In the genomic region with DNA sequence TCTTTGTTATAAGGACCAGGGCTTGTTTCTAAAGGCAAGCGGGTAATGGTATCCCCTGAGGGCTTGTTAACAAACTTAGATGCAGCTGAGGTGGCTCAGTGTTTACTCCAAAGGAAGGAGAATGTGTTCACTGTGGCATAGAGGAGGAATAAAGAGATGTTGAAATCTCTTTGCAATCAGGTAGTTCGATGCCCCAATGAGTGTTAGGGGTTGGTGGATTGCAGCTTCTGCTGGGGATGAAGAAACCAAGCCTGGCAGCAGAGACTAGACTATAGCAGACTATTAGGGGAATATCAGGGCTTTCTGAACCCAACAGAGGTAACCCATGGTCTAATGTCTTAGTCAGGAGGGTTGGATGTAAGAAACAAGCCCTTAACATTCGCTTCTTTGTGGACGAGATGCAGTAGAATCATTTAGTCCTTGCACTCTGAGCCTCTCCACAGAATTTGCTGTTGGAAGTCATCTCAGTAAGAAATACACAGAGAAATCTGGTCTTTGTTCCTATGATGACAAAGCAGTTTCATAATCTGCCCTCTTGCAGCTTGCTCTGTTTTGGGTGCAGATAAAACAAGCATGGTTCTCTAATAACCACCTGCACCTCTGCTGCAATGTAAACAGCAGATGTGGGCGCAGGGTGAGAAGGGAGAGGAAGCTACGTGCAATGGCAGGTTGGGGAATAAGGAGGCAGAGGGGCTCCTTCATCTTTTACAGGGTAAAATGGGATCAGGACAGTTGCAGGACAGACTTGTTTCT, we compare ENCODE assay signal across 14 cellular contexts.
DNase-seq lines count a peak whose midpoint lies in the region; ATAC-seq lines count a peak whose summit lies in the region.
"Had no signal": no experiment of that assay in that cellular context is flagged by ENCODE, and none has a peak within 500 bp of the region (broad histone marks: within the 10 kb centered on the region; RNA-seq: fewer than 3 reads in every experiment).

No MANE protein-coding gene starts in this region.

- H3K27me3 Mint-ChIP-seq in activated CD4-positive, alpha-beta T cell treated with anti-CD3 and anti-CD28 coated beads for 36 hours: no peaks in the 10 kb centered on the region

- POLR2A ChIA-PET in activated CD4-positive, alpha-beta T cell treated with anti-CD3 and anti-CD28 coated beads for 36 hours (lab: Charles Lee): no interaction called here

- H3K36me3 Mint-ChIP-seq in activated CD4-positive, alpha-beta T cell treated with anti-CD3 and anti-CD28 coated beads for 36 hours (ENCODE audit: low read depth): peaks cover 30% of the 10 kb centered on the region
- peaks cover 80% of the 10 kb centered on the region for H3K36me3 Mint-ChIP-seq in stimulated activated effector memory CD8-positive, alpha-beta T cell treated with anti-CD3 and anti-CD28 coated beads, Interleukin-12 subunit alpha, Interleukin-12 subunit beta, amount 100 ng/mL, for 72 hours

- peak overlapping the region; percentile 4 for H3K27ac Mint-ChIP-seq in activated CD4-positive, alpha-beta T cell treated with anti-CD3 and anti-CD28 coated beads for 36 hours
- H3K27ac Mint-ChIP-seq in stimulated activated effector memory CD8-positive, alpha-beta T cell treated with anti-CD3 and anti-CD28 coated beads, Interleukin-12 subunit alpha, Interleukin-12 subunit beta, amount 100 ng/mL, for 72 hours: peak overlapping the region; percentile 74

- CTCF ChIA-PET in activated CD4-positive, alpha-beta T cell treated with anti-CD3 and anti-CD28 coated beads for 36 hours (lab: Charles Lee): no interaction called here

- intact Hi-C loops in activated CD4-positive, alpha-beta T cell treated with anti-CD3 and anti-CD28 coated beads for 36 hours (cut with DNase I, micrococcal nuclease): no loop called here

- H3K9me3 Mint-ChIP-seq in activated CD4-positive, alpha-beta T cell treated with anti-CD3 and anti-CD28 coated beads for 36 hours (ENCODE audit: low read depth): no peaks in the 10 kb centered on the region
- no peaks in the 10 kb centered on the region for H3K9me3 Mint-ChIP-seq in stimulated activated effector memory CD8-positive, alpha-beta T cell treated with anti-CD3 and anti-CD28 coated beads, Interleukin-12 subunit alpha, Interleukin-12 subunit beta, amount 100 ng/mL, for 72 hours

- H3K4me1 Mint-ChIP-seq in activated CD4-positive, alpha-beta T cell treated with anti-CD3 and anti-CD28 coated beads for 36 hours: no peaks in the 10 kb centered on the region
- no peaks in the 10 kb centered on the region for H3K4me1 Mint-ChIP-seq in stimulated activated effector memory CD8-positive, alpha-beta T cell treated with anti-CD3 and anti-CD28 coated beads, Interleukin-12 subunit alpha, Interleukin-12 subunit beta, amount 100 ng/mL, for 72 hours

- H3K4me3 Mint-ChIP-seq in activated CD4-positive, alpha-beta T cell treated with anti-CD3 and anti-CD28 coated beads for 36 hours: no peak overlapping the region
- no peak overlapping the region for H3K4me3 Mint-ChIP-seq in stimulated activated effector memory CD8-positive, alpha-beta T cell treated with anti-CD3 and anti-CD28 coated beads, Interleukin-12 subunit alpha, Interleukin-12 subunit beta, amount 100 ng/mL, for 72 hours

- no peak for DNase-seq in activated CD4-positive, alpha-beta T cell treated with anti-CD3 and anti-CD28 coated beads for 36 hours
- DNase-seq in activated CD4-positive, alpha-beta T cell treated with anti-CD3 and anti-CD28 coated beads for 4 hours: no peak
- DNase-seq in NCI-H146 treated with DMSO at 0.1 percent for 48 hours (lab: John Stamatoyannopoulos, UW; ENCODE audit: unreplicated experiment) (peak; percentile 81), NCI-H187 treated with DMSO at 0.1 percent for 48 hours (lab: John Stamatoyannopoulos, UW) (no peak), C1 segment of cervical spinal cord (lab: John Stamatoyannopoulos, UW) (no peak), foreskin melanocyte (no peak)
- no peak for DNase-seq in stimulated activated effector memory CD8-positive, alpha-beta T cell treated with anti-CD3 and anti-CD28 coated beads, Interleukin-12 subunit alpha, Interleukin-12 subunit beta, amount 100 ng/mL, for 72 hours (ENCODE audit: low spot score in 2 of 2)
- DNase-seq: activated effector memory CD4-positive, alpha-beta T cell treated with Interleukin-2 at 50 U/mL for 16 hours; BE2C; GOT3; Karpas-422; nucleus accumbens; Peyer's patch had no signal

- ATAC-seq in activated CD4-positive, alpha-beta T cell treated with anti-CD3 and anti-CD28 coated beads for 36 hours: no peak
- ATAC-seq in stimulated activated effector memory CD8-positive, alpha-beta T cell treated with anti-CD3 and anti-CD28 coated beads, Interleukin-12 subunit alpha, Interleukin-12 subunit beta, amount 100 ng/mL, for 72 hours: no peak

- H3K27ac ChIP-seq in cingulate gyrus (ENCODE audit: low read depth, low read length): peak overlapping the region; percentile 31
- H3K27ac ChIP-seq: Peyer's patch had no signal
